Comparison of ENCODE assay signal across 3 cellular contexts in genomic region chr7:99456288-99456687, GRCh38.
A peak's percentile ranks its signal among the peaks of the same experiment; 100 is the strongest.
TF ChIP-seq lines count a peak whose summit lies in the region.

No MANE protein-coding gene starts in this region.

TF ChIP-seq in SK-N-SH, 30 proteins besides CTCF, POLR2A, EP300 and RAD21:
- TF ChIP-seq FOXJ3 (CRISPR knock-in tag; IDR thresholded peaks at IDR 0.05), result no peak
- no peak for TF ChIP-seq FOXM1 (IDR thresholded peaks at IDR 0.05; ENCODE audit: low read depth)
- peak; percentile 53; the same call in 1 of the 2 replicates for TF ChIP-seq POLR2AphosphoS5 (IDR thresholded peaks at IDR 0.05; ENCODE audit: low read depth, low read length)
- TF ChIP-seq EZH2phosphoT487 (IDR thresholded peaks at IDR 0.05; ENCODE audit: borderline replicate concordance, low read depth), result no peak
- no peak for TF ChIP-seq IRF3 (IDR thresholded peaks at IDR 0.05; ENCODE audit: low read depth, low read length)
- TF ChIP-seq USF1 (IDR thresholded peaks at IDR 0.05; ENCODE audit: borderline replicate concordance, low read depth), result no peak
- no peak for TF ChIP-seq CHD2 (IDR thresholded peaks at IDR 0.05; ENCODE audit: low read length, partially characterized antibody)

TF ChIP-seq in SK-N-SH treated with all-trans-retinoic acid at 6 μM for 48 hours, 23 proteins besides CTCF, POLR2A, EP300 and RAD21:
- TF ChIP-seq ZNF70 (CRISPR knock-in tag; IDR thresholded peaks at IDR 0.05) (no peak), ZFP3 (CRISPR knock-in tag; IDR thresholded peaks at IDR 0.05) (no peak), TCF4 (CRISPR knock-in tag; IDR thresholded peaks at IDR 0.05; ENCODE audit: borderline replicate concordance) (no peak), RARB (CRISPR knock-in tag; IDR thresholded peaks at IDR 0.05) (no peak), CREB5 (CRISPR knock-in tag; IDR thresholded peaks at IDR 0.05; ENCODE audit: low read depth) (no peak), CSRNP3 (CRISPR knock-in tag; IDR thresholded peaks at IDR 0.05) (no peak), CSDC2 (CRISPR knock-in tag; IDR thresholded peaks at IDR 0.05) (no peak), GLIS3 (CRISPR knock-in tag; IDR thresholded peaks at IDR 0.05) (no peak), ESRRG (CRISPR knock-in tag; IDR thresholded peaks at IDR 0.05) (no peak), TOX (CRISPR knock-in tag; IDR thresholded peaks at IDR 0.05; ENCODE audit: borderline replicate concordance) (no peak), ARNTL (CRISPR knock-in tag; IDR thresholded peaks at IDR 0.05; ENCODE audit: borderline replicate concordance, low read depth) (no peak), ZFP30 (CRISPR knock-in tag; IDR thresholded peaks at IDR 0.05) (no peak), ZNF8 (CRISPR knock-in tag; IDR thresholded peaks at IDR 0.05) (no peak), POU6F1 (CRISPR knock-in tag; IDR thresholded peaks at IDR 0.05; ENCODE audit: borderline replicate concordance, low read depth) (no peak), BACH2 (CRISPR knock-in tag; IDR thresholded peaks at IDR 0.05; ENCODE audit: borderline replicate concordance) (no peak), TSHZ2 (CRISPR knock-in tag; IDR thresholded peaks at IDR 0.05) (no peak)

TF ChIP-seq in H1, 55 proteins besides CTCF, POLR2A, EP300 and RAD21:
- TF ChIP-seq USF2 (IDR thresholded peaks at IDR 0.05; ENCODE audit: low read length) (no peak), NRF1 (IDR thresholded peaks at IDR 0.05; ENCODE audit: low read depth, low read length) (no peak), CBX5 (IDR thresholded peaks at IDR 0.05; ENCODE audit: low read depth, low read length) (no peak), BRCA1 (IDR thresholded peaks at IDR 0.05; ENCODE audit: low read depth, low read length) (no peak), TCF12 (IDR thresholded peaks at IDR 0.05; ENCODE audit: low read depth, low read length) (no peak), SRF (IDR thresholded peaks at IDR 0.05; ENCODE audit: low read depth, low read length) (no peak), CTBP2 (IDR thresholded peaks at IDR 0.05; ENCODE audit: borderline replicate concordance, insufficient read depth, insufficient read length, low read length) (no peak), RFX5 (IDR thresholded peaks at IDR 0.05; ENCODE audit: borderline replicate concordance, low read depth, low read length) (no peak), SUZ12 (IDR thresholded peaks at IDR 0.05; ENCODE audit: low read length) (no peak), EZH2 (IDR thresholded peaks at IDR 0.05; ENCODE audit: low read depth, low read length, severe bottlenecking) (no peak), MAX (IDR thresholded peaks at IDR 0.05) (no peak), KDM5A (IDR thresholded peaks at IDR 0.05; ENCODE audit: low read length) (no peak), POU5F1 (IDR thresholded peaks at IDR 0.05; ENCODE audit: low read depth, low read length) (no peak), CREB1 (IDR thresholded peaks at IDR 0.05) (no peak), EGR1 (IDR thresholded peaks at IDR 0.05; ENCODE audit: borderline replicate concordance, low read depth, low read length) (no peak)
